Comparison of ENCODE assay signal across 8 cellular contexts in the genomic region with DNA sequence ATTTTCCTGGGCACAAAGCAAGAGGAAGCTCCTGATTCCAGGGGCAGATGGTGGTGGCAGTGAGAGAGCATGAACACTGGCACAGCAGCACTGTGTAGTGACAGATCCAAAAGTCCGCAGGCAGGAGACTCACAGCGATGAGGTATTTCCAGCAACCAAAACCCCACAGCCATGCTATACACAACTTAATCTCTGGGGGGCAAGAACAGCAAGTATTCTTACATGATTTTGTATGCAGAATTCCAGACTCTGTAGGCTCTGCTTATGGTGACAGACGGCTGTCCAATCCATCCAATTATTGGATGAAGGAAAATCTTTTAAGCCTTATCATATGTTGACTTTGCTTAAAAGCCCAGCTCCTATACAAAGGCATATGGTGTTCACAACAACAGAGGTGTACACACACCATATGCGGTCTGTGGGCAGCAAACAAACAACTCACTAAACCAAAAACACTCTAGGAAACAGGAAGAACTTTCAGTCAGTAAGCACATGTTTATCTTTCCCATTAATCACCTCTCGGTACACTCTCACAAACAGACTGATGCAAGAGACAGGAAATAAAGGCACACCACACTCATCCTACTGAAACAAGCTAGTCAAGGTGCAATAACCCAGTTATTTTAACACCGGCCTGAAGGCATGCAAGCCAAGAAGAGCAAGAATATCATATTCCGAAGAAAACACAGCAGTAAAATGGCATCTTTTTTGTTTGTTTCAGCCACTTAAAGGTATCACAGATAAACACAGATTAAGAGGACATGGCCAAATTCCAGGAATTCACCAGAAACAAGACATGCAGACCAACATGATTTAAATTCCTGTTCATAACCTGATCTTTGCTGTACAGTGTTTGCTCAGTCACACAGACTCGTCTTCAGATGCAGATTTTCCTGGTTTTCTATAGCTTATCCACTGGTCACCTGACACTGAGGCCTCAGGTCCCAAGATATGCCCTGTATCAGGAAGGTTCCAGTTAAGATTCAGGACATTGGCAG. TPM values are rescaled to one million over a fixed set of nuclear protein-coding genes. Genes with fewer than 3 reads are reported as not detected.
DNase-seq lines count a peak whose midpoint lies in the region; ATAC-seq and TF ChIP-seq lines count a peak whose summit lies in the region.

No MANE protein-coding gene starts in this region.

- H3K36me3 Mint-ChIP-seq in activated T-cell treated with anti-CD3 and anti-CD28 coated beads, Interleukin-2, amount 50 U/mL, for 72 hours (ENCODE audit: insufficient read depth in 2 of 2) = peaks cover 11 to 17% of the 10 kb centered on the region in 2 donors

- H3K4me1 ChIP-seq in right lobe of liver = peaks cover 0 to 72% (median 30%) of the 10 kb centered on the region in 4 donors

- peaks cover 37% of the 10 kb centered on the region for H3K4me1 Mint-ChIP-seq in activated T-cell treated with anti-CD3 and anti-CD28 coated beads, Interleukin-2, amount 50 U/mL, for 72 hours (ENCODE audit: low read depth)

- H3K4me3 ChIP-seq in right lobe of liver (no peak overlapping the region), MG63 (no peak overlapping the region)

- no peaks in the 10 kb centered on the region for H3K9me3 ChIP-seq in right lobe of liver
- no peaks in the 10 kb centered on the region for H3K9me3 ChIP-seq in MG63

- H3K36me3 ChIP-seq in right lobe of liver = peaks cover 0 to 17% (median 0%) of the 10 kb centered on the region in 4 donors
- no peaks in the 10 kb centered on the region for H3K36me3 ChIP-seq in MG63

- no peaks in the 10 kb centered on the region for H3K9me3 Mint-ChIP-seq in activated T-cell treated with anti-CD3 and anti-CD28 coated beads, Interleukin-2, amount 50 U/mL, for 72 hours

- no peak for TF ChIP-seq POLR2A in right lobe of liver (IDR thresholded peaks at IDR 0.05)

- intact Hi-C loops in right lobe of liver (cut with DNase I) = no loop called here

- no peak for TF ChIP-seq CTCF in right lobe of liver (IDR thresholded peaks at IDR 0.05)

- peak; percentile 61 to 71 for DNase-seq in activated T-cell treated with anti-CD3 and anti-CD28 coated beads, Interleukin-2, amount 50 U/mL, for 72 hours
- no peak for DNase-seq in activated T-cell treated with anti-CD3 and anti-CD28 coated beads, Interleukin-2, amount 50 U/mL, for 1 hour
- DNase-seq in NCI-H82 treated with DMSO at 0.1 percent for 48 hours (lab: John Stamatoyannopoulos, UW; ENCODE audit: unreplicated experiment) = peak; percentile 100
- peak; percentile 98 for DNase-seq in amniotic epithelial cell (ENCODE audit: low read depth)
- DNase-seq in right lobe of liver = no peak
- DNase-seq in MG63 = no peak

- 11% methylated on average over 8 of the region's 8 CpGs for WGBS in right lobe of liver (ENCODE audit: insufficient coverage, low coverage, low lambda C conversion rate, missing lambda C conversion rate)

- H3K27ac ChIP-seq in right lobe of liver = peak overlapping the region; percentile 72 to 84 (median 80)

- no peak overlapping the region for H3K27ac Mint-ChIP-seq in activated T-cell treated with anti-CD3 and anti-CD28 coated beads, Interleukin-2, amount 50 U/mL, for 72 hours

- no peaks in the 10 kb centered on the region for H3K27me3 Mint-ChIP-seq in activated T-cell treated with anti-CD3 and anti-CD28 coated beads, Interleukin-2, amount 50 U/mL, for 72 hours (ENCODE audit: low read depth)

- ATAC-seq in activated T-cell treated with anti-CD3 and anti-CD28 coated beads, Interleukin-2, amount 50 U/mL, for 72 hours (replicated peaks in 1 of 2) = peak; percentile 91 to 92
- peak; percentile 69 for ATAC-seq in HG03354 (IDR thresholded peaks at IDR 0.05; ENCODE audit: poor library complexity, severe bottlenecking, unreplicated experiment)
- ATAC-seq in right lobe of liver = peak; percentile 79 to 92 (median 82)
- no peak for ATAC-seq in HG02970 (IDR thresholded peaks at IDR 0.05; ENCODE audit: low FRiP score, unreplicated experiment)

- peak overlapping the region in 1 of 2 donors; percentile 79 for H3K4me3 Mint-ChIP-seq in activated T-cell treated with anti-CD3 and anti-CD28 coated beads, Interleukin-2, amount 50 U/mL, for 72 hours

- H3K27me3 ChIP-seq in right lobe of liver (no peaks in the 10 kb centered on the region), MG63 (no peaks in the 10 kb centered on the region)

RNA-seq across cellular contexts. Expression of a gene that starts 47.8 kb away (rescaled TPM):
- 10 to 100 TPM; 58.1 to 98.3 TPM for total RNA-seq in activated T-cell treated with anti-CD3 and anti-CD28 coated beads, Interleukin-2, amount 50 U/mL, for 72 hours
- 10 to 100 TPM; 22.7 to 47.6 (median 28.7) TPM for total RNA-seq in right lobe of liver
- total RNA-seq in MG63 (2014; rRNA removed; shearing (Covaris generic); ENCODE audit: low replicate concordance) = 3.0 and 6.9 TPM in 2 replicates

Comparison
In these comparisons a context has a peak if more than half of its experiments do, and no peak if none do; other contexts are left out.
1. DNase-seq: peak in activated T-cell treated with anti-CD3 and anti-CD28 coated beads, Interleukin-2, amount 50 U/mL, for 72 hours (2 of 2), NCI-H82 treated with DMSO at 0.1 percent for 48 hours (single experiment) and amniotic epithelial cell (single experiment); none in activated T-cell treated with anti-CD3 and anti-CD28 coated beads, Interleukin-2, amount 50 U/mL, for 1 hour (single experiment), right lobe of liver (0 of 3) and MG63 (single experiment).